1 cellular context compared by ENCODE assay signal in the genomic region with DNA sequence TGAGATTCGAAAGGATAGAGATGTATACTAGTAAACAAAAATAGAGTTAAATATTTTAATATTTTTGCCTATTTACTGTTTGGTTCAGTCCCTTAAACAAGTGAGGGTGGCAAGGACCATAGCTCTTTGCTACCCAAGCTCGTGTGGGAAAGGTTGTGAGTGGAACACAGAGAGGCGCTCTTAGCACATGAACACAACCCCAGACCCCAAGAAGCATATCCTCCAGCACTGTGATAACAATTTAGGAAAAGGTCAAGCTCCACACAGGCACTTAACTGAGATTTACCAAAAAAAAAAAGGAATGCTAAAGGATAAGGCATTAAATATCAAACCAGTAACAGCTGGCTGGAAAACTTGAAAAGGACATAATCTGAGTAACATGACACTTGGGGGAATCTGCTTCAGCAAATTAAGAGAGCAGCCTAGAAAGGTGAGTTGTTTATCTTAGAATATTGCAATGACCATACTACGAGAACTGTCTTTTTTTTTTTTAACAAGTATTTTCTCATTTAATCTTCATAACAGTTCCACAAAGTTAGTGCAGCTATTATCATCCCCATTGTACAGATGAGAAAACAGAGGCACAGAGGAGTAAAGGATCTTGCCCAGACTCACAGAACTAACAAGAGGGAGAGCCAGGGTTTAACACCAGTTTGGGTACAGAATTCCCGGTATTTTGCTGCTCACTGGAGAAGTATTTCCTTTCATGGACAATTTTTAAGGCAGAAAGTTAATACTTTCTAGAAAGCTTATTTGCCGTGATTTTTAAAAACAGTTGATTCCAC.
TF ChIP-seq lines count a peak whose summit lies in the region.

No MANE protein-coding gene starts in this region.

TF ChIP-seq in GM23338, 12 proteins besides CTCF, POLR2A, EP300 and RAD21 (continued from another document):
- TF ChIP-seq EZH2phosphoT487 (IDR thresholded peaks at IDR 0.05; ENCODE audit: unreplicated experiment) (no peak), POLR2AphosphoS5 (IDR thresholded peaks at IDR 0.05; ENCODE audit: low read depth) (no peak), CREB1 (CRISPR knock-in tag; IDR thresholded peaks at IDR 0.05; ENCODE audit: low read depth) (no peak)
